ENCODE assay signal across 8 cellular contexts in genomic region chr3:197736491-197737318, GRCh38. TPM values are rescaled to one million over a fixed set of nuclear protein-coding genes. Genes with fewer than 3 reads are reported as not detected.
DNase-seq lines count a peak whose midpoint lies in the region; ATAC-seq and TF ChIP-seq lines count a peak whose summit lies in the region.

Gene RUBCN, minus strand, starts transcription at chr3:197736904. Its CDS starts 185 bp downstream, at chr3:197736719.

- H3K9me3 Mint-ChIP-seq in WTC11: peaks cover 3% of the 10 kb centered on the region; the same call in 1 of the 2 replicates

- H3K27me3 ChIP-seq in smooth muscle cell (ENCODE audit: low read depth): no peaks in the 10 kb centered on the region

- H3K27me3 Mint-ChIP-seq in WTC11 (ENCODE audit: low read depth): no peaks in the 10 kb centered on the region

- H3K4me1 Mint-ChIP-seq in WTC11: peaks cover 22% of the 10 kb centered on the region

- peak within 1 kb of the TSS; percentile 50 for H3K27ac ChIP-seq in smooth muscle cell (ENCODE audit: low read depth)

- POLR2A ChIA-PET in WTC11 (lab: Charles Lee): interaction anchor here (0.7 kb wide), 2 partner anchors 11 to 142 kb away, joined by 3 read pairs; no protein-coding TSS in a partner anchor

- peak within 1 kb of the TSS; percentile 73 to 84 for H3K4me3 ChIP-seq in cardiac fibroblast (replicated peaks in 1 of 2; ENCODE audit: low read depth in 2 of 2, low read length in 2 of 2)
- H3K4me3 ChIP-seq in smooth muscle cell: peak within 1 kb of the TSS; percentile 89

- CTCF ChIA-PET in WTC11 (lab: Charles Lee): interaction anchor here (0.6 kb wide), 1 partner anchor 13 kb away, joined by 3 read pairs; no protein-coding TSS in a partner anchor

- H3K4me1 ChIP-seq in smooth muscle cell (ENCODE audit: low read depth): peaks cover 6% of the 10 kb centered on the region

- no peaks in the 10 kb centered on the region for H3K36me3 ChIP-seq in smooth muscle cell (ENCODE audit: low read depth)

- TF ChIP-seq POLR2A in GM18951 (IDR thresholded peaks at IDR 0.05; ENCODE audit: extremely low read depth, insufficient read depth, insufficient read length): peak; percentile 75

- peaks cover 4% of the 10 kb centered on the region; the same call in 1 of the 2 replicates for H3K36me3 Mint-ChIP-seq in WTC11

- peak within 1 kb of the TSS; percentile 85 for H3K4me2 ChIP-seq in smooth muscle cell

- H2AFZ ChIP-seq in smooth muscle cell (ENCODE audit: low read depth): peak within 1 kb of the TSS; percentile 91

- no peaks in the 10 kb centered on the region for H3K9me3 ChIP-seq in smooth muscle cell (replicated peaks; ENCODE audit: low read depth)

- peak within 1 kb of the TSS; percentile 72 for H3K9ac ChIP-seq in smooth muscle cell (ENCODE audit: low read depth)

- in situ Hi-C loops in GM18951 (cut with MboI; ENCODE audit: low sequenced_read_pairs, unreplicated experiment): no loop called here

- ATAC-seq in HG03175 (IDR thresholded peaks at IDR 0.05; ENCODE audit: unreplicated experiment) (peak; percentile 84), WTC11 (peak; percentile 99)

- peaks cover 10% of the 10 kb centered on the region for H3F3A ChIP-seq in smooth muscle cell (ENCODE audit: low read depth)

- H3K4me3 Mint-ChIP-seq in WTC11: peak within 1 kb of the TSS; percentile 95

- no peak for TF ChIP-seq CTCF in WTC11 (IDR thresholded peaks at IDR 0.05)
- TF ChIP-seq CTCF in cardiac fibroblast (IDR thresholded peaks at IDR 0.05; ENCODE audit: low read depth, low read length): no peak
- TF ChIP-seq CTCF in smooth muscle cell (IDR thresholded peaks at IDR 0.05; ENCODE audit: borderline replicate concordance, insufficient read depth, poor library complexity, severe bottlenecking): no peak

- DNase-seq in AG08396 (ENCODE audit: low spot score) (peak; percentile 97), NCI-H226 (peak; percentile 98), WTC11 (ENCODE audit: low spot score) (peak; percentile 97), cardiac fibroblast (ENCODE audit: low read depth in 2 of 2) (peak; percentile 92 to 96), iPS-NIHi7 (ENCODE audit: extremely low spot score) (peak; percentile 99), smooth muscle cell (lab: John Stamatoyannopoulos, UW; ENCODE audit: unreplicated experiment) (peak; percentile 78)

- peaks cover 28% of the 10 kb centered on the region for H3K79me2 ChIP-seq in smooth muscle cell (ENCODE audit: low read depth)

- under 1% methylated on average over 87 of the region's 92 CpGs for WGBS in smooth muscle cell (ENCODE audit: low lambda C conversion rate)

- H4K20me1 ChIP-seq in smooth muscle cell (ENCODE audit: low read depth): no peaks in the 10 kb centered on the region

- peak within 1 kb of the TSS; percentile 80 for H3K27ac Mint-ChIP-seq in WTC11

TF ChIP-seq in WTC11, 78 proteins besides CTCF, POLR2A, EP300 and RAD21 (continues in another document):
- TF ChIP-seq MXD4 (CRISPR knock-in tag; IDR thresholded peaks at IDR 0.05; ENCODE audit: borderline replicate concordance): no peak
- no peak for TF ChIP-seq ATF1 (CRISPR knock-in tag; IDR thresholded peaks at IDR 0.05)
- TF ChIP-seq, protein P1, sequence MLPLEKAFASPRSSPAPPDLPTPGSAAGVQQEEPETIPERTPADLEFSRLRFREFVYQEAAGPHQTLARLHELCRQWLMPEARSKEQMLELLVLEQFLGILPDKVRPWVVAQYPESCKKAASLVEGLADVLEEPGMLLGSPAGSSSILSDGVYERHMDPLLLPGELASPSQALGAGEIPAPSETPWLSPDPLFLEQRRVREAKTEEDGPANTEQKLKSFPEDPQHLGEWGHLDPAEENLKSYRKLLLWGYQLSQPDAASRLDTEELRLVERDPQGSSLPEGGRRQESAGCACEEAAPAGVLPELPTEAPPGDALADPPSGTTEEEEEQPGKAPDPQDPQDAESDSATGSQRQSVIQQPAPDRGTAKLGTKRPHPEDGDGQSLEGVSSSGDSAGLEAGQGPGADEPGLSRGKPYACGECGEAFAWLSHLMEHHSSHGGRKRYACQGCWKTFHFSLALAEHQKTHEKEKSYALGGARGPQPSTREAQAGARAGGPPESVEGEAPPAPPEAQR (CRISPR knock-in tag; IDR thresholded peaks at IDR 0.05): no peak
- no peak for TF ChIP-seq TP53 (CRISPR knock-in tag; IDR thresholded peaks at IDR 0.05)
- TF ChIP-seq AR (CRISPR knock-in tag; IDR thresholded peaks at IDR 0.05): no peak
- TF ChIP-seq TEAD4 (CRISPR knock-in tag; IDR thresholded peaks at IDR 0.05): no peak
- TF ChIP-seq HMGA2 (CRISPR knock-in tag; IDR thresholded peaks at IDR 0.05): no peak
- TF ChIP-seq JAZF1 (CRISPR knock-in tag; IDR thresholded peaks at IDR 0.05): no peak
- TF ChIP-seq ZNF416 (CRISPR knock-in tag; IDR thresholded peaks at IDR 0.05): no peak
- TF ChIP-seq ZNF532 (CRISPR knock-in tag; IDR thresholded peaks at IDR 0.05; ENCODE audit: borderline replicate concordance): no peak

RNA-seq across cellular contexts. Expression of gene RUBCN, which starts in this region (rescaled TPM):
- 21.8 to 22.9 TPM (median 22.9 TPM) in 3 replicates for total RNA-seq in WTC11 (2021)
- total RNA-seq in smooth muscle cell: 6.0 and 7.5 TPM in 2 replicates
- 8.3 and 10.5 TPM in 2 replicates for polyA plus RNA-seq in smooth muscle cell

Comparison
In these comparisons a context has a peak if more than half of its experiments do, and no peak if none do; other contexts are left out.
1. Peak in every context shown above with its lines: DNase-seq, ATAC-seq, H3K4me3 ChIP-seq and H3K27ac ChIP-seq.